Comparison of ENCODE assay signal across 1 cellular context in the genomic region with DNA sequence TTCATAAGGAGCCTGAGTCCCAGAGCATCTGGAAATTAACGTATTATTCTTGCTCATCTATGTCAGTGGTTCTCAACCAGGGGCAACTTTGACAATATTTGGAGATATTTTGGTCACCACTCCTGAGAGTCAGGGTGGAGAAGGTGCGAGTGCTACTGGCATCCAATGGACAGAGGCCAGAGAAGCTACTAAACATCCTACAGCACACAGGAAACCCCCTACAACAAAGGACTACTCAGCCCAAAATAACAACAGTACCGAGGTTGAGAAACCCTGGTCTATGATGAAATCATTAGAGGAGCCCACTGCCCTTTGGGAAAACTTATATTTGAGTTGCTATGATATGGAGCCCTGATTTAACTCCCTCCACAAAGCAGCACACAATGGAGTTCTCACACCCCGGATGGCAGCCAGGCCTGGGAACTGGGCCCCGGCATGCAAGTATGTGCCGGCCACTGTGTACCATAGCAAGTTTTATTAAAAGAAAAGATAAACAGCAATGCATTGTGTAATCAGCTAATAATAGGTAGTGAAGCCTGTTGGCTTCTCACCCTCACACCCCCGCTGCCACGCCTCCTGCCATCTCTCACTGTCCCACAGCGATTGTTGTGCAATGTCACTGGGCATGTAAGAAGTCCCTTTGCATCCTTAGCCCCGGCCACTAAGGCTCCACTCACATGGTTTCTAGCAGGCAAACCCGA.
TF ChIP-seq lines count a peak whose summit lies in the region.

No MANE protein-coding gene starts in this region.

TF ChIP-seq in SK-N-SH, 30 proteins besides CTCF, POLR2A, EP300 and RAD21:
- TF ChIP-seq ZBTB33 (IDR thresholded peaks at IDR 0.05; ENCODE audit: borderline replicate concordance, low read depth) (no peak), JUND (IDR thresholded peaks at IDR 0.05) (no peak), RXRA (IDR thresholded peaks at IDR 0.05; ENCODE audit: borderline replicate concordance, low read depth) (no peak), GABPA (IDR thresholded peaks at IDR 0.05; ENCODE audit: low read depth) (no peak), TCF12 (IDR thresholded peaks at IDR 0.05) (no peak), IRF3 (IDR thresholded peaks at IDR 0.05; ENCODE audit: low read depth, low read length) (no peak), NRF1 (IDR thresholded peaks at IDR 0.05; ENCODE audit: low read depth, low read length) (no peak), FOXM1 (IDR thresholded peaks at IDR 0.05; ENCODE audit: low read depth) (no peak), FOXJ3 (CRISPR knock-in tag; IDR thresholded peaks at IDR 0.05) (no peak), EZH2phosphoT487 (IDR thresholded peaks at IDR 0.05; ENCODE audit: borderline replicate concordance, low read depth) (no peak), YY1 (IDR thresholded peaks at IDR 0.05; ENCODE audit: low read depth) (no peak), GATA2 (CRISPR knock-in tag; IDR thresholded peaks at IDR 0.05) (no peak), TEAD4 (IDR thresholded peaks at IDR 0.05; ENCODE audit: borderline replicate concordance, insufficient read depth) (no peak), MEF2A (IDR thresholded peaks at IDR 0.05; ENCODE audit: borderline replicate concordance, low read depth) (no peak), MAX (IDR thresholded peaks at IDR 0.05; ENCODE audit: low read depth) (no peak), NFIC (IDR thresholded peaks at IDR 0.05; ENCODE audit: borderline replicate concordance) (no peak), TAF1 (IDR thresholded peaks at IDR 0.05; ENCODE audit: borderline replicate concordance, low read depth, low read length) (no peak)
- TF ChIP-seq, protein P1, sequence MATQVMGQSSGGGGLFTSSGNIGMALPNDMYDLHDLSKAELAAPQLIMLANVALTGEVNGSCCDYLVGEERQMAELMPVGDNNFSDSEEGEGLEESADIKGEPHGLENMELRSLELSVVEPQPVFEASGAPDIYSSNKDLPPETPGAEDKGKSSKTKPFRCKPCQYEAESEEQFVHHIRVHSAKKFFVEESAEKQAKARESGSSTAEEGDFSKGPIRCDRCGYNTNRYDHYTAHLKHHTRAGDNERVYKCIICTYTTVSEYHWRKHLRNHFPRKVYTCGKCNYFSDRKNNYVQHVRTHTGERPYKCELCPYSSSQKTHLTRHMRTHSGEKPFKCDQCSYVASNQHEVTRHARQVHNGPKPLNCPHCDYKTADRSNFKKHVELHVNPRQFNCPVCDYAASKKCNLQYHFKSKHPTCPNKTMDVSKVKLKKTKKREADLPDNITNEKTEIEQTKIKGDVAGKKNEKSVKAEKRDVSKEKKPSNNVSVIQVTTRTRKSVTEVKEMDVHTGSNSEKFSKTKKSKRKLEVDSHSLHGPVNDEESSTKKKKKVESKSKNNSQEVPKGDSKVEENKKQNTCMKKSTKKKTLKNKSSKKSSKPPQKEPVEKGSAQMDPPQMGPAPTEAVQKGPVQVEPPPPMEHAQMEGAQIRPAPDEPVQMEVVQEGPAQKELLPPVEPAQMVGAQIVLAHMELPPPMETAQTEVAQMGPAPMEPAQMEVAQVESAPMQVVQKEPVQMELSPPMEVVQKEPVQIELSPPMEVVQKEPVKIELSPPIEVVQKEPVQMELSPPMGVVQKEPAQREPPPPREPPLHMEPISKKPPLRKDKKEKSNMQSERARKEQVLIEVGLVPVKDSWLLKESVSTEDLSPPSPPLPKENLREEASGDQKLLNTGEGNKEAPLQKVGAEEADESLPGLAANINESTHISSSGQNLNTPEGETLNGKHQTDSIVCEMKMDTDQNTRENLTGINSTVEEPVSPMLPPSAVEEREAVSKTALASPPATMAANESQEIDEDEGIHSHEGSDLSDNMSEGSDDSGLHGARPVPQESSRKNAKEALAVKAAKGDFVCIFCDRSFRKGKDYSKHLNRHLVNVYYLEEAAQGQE (IDR thresholded peaks at IDR 0.05; ENCODE audit: low read depth, low read length), result no peak
- TF ChIP-seq, protein P2, sequence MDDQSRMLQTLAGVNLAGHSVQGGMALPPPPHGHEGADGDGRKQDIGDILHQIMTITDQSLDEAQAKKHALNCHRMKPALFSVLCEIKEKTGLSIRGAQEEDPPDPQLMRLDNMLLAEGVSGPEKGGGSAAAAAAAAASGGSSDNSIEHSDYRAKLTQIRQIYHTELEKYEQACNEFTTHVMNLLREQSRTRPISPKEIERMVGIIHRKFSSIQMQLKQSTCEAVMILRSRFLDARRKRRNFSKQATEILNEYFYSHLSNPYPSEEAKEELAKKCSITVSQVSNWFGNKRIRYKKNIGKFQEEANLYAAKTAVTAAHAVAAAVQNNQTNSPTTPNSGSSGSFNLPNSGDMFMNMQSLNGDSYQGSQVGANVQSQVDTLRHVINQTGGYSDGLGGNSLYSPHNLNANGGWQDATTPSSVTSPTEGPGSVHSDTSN (IDR thresholded peaks at IDR 0.05), result no peak
TF ChIP-seq in SK-N-SH: peak in this region for 0.
